Comparison of ENCODE assay signal across 1 cellular context in the genomic region with DNA sequence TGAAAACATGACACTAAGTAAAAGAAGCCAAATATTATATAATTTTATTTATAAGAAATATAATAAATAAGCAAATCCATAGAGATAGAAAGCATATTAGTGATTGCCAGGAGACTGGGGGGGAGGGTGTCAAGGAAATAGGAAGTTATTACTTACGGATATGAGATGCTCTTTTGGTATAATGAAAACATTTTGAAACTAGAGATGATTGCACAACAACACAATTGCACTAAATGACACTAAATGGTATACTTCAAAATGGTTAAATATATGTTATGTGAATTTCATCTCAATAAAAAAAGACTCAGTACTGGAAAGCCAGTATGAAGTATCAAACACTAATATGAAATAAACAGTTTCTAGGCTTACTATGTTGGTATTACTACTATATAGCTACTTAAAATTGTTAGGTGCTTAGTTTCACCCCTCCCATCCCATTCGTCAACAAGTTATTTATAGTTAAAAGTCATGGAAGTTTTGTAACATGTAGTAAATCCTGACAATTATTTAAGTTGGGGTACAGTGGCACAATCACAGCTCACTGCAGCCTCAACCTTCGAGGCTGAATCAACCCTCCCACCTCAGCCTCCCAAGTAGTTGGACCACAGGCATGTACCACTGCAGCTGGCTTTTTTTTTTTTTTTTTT.
TF ChIP-seq lines count a peak whose summit lies in the region.

No MANE protein-coding gene starts in this region.

TF ChIP-seq in HepG2, 621 proteins besides CTCF, POLR2A, EP300 and RAD21 (continued from another document):
- TF ChIP-seq, protein P1, sequence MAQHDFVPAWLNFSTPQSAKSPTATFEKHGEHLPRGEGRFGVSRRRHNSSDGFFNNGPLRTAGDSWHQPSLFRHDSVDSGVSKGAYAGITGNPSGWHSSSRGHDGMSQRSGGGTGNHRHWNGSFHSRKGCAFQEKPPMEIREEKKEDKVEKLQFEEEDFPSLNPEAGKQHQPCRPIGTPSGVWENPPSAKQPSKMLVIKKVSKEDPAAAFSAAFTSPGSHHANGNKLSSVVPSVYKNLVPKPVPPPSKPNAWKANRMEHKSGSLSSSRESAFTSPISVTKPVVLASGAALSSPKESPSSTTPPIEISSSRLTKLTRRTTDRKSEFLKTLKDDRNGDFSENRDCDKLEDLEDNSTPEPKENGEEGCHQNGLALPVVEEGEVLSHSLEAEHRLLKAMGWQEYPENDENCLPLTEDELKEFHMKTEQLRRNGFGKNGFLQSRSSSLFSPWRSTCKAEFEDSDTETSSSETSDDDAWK (CRISPR knock-in tag; IDR thresholded peaks at IDR 0.05): no peak
- TF ChIP-seq, protein P2, sequence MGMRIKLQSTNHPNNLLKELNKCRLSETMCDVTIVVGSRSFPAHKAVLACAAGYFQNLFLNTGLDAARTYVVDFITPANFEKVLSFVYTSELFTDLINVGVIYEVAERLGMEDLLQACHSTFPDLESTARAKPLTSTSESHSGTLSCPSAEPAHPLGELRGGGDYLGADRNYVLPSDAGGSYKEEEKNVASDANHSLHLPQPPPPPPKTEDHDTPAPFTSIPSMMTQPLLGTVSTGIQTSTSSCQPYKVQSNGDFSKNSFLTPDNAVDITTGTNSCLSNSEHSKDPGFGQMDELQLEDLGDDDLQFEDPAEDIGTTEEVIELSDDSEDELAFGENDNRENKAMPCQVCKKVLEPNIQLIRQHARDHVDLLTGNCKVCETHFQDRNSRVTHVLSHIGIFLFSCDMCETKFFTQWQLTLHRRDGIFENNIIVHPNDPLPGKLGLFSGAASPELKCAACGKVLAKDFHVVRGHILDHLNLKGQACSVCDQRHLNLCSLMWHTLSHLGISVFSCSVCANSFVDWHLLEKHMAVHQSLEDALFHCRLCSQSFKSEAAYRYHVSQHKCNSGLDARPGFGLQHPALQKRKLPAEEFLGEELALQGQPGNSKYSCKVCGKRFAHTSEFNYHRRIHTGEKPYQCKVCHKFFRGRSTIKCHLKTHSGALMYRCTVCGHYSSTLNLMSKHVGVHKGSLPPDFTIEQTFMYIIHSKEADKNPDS (CRISPR knock-in tag; IDR thresholded peaks at IDR 0.05): no peak
